9 cellular contexts compared by ENCODE assay signal in the genomic region with DNA sequence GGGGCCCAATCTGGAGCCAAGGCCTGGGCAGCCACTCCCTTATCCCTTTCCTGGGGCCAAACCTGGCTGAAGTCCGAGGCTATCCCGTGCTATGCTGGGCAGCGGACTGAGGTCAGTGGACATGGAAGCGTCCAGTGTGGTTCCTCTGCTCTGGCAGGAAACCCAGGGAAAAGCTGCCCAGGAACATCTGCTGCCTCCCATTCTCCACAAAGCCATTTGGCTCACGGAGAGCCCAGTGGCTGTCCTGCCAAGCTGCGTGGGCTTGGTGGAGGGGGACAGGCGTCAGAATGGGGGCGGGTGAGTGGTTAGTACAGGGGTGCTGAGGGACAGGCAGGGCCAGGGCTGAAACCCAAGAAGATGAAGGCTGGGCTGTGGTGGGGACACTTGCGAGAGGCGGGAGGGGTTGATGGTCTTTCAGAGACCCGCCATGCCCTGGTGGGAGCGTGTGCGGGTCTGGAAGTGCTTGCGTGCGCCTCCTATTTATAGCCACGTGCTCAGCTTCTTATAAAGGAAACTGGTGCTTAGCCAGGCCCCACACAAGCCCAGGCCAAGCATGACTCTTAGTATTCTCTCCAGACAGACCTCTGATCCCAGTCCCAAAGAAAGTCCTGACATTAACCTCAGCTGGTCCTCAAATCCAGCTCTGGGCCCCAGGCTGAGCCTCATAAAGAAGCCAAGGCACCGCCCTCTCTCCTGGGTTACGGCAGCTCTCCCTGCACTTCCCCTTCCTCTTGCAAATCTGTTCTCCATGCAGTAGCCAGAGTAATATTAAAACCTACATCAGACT. TPM values are rescaled to one million over a fixed set of nuclear protein-coding genes. Genes with fewer than 3 reads are reported as not detected.
DNase-seq lines count a peak whose midpoint lies in the region; ATAC-seq and TF ChIP-seq lines count a peak whose summit lies in the region.
"Had no signal": no experiment of that assay in that cellular context is flagged by ENCODE, and none has a peak within 500 bp of the region (broad histone marks: within the 10 kb centered on the region; RNA-seq: fewer than 3 reads in every experiment).

No MANE protein-coding gene starts in this region.

- 61 to 62% methylated on average over 18 of the region's 18 CpGs for WGBS in esophagus, 2 donors
- 57 to 60% methylated on average over 16 of the region's 18 CpGs for WGBS in testis, 2 donors

- H3K4me1 ChIP-seq in esophagus (ENCODE audit: control insufficient read depth in 2 of 2, insufficient read depth in 2 of 2, low read length in 1 of 2) (peaks cover 0 to 2% of the 10 kb centered on the region in 2 donors), testis (peaks cover 57% of the 10 kb centered on the region)

- H3K27ac ChIP-seq in esophagus (ENCODE audit: low read depth in 2 of 2, low read length in 1 of 2), result peak overlapping the region; percentile 72 to 75
- peak overlapping the region; percentile 59 to 71 for H3K27ac ChIP-seq in testis

- intact Hi-C loops in testis (cut with DNase I; ENCODE audit: low total_unique reads), result no loop called here

- DNase-seq in NOMO-1 treated with DMSO at 0.1 percent for 48 hours (lab: John Stamatoyannopoulos, UW; ENCODE audit: unreplicated experiment) (peak; percentile 71), midbrain (lab: John Stamatoyannopoulos, UW) (peak; percentile 81), testis (peak; percentile 75), NCI-H146 (lab: John Stamatoyannopoulos, UW) (no peak)
- DNase-seq in activated T-cell treated with anti-CD3 and anti-CD28 coated beads, Interleukin-2, amount 50 U/mL, for 4 hours, result no peak

- H3K27me3 Mint-ChIP-seq in activated T-cell treated with anti-CD3 and anti-CD28 coated beads, Interleukin-2, amount 50 U/mL, for 4 hours (ENCODE audit: low read depth), result peaks cover 14% of the 10 kb centered on the region

- H3K27me3 ChIP-seq in esophagus (ENCODE audit: control insufficient read depth in 1 of 2, insufficient read depth in 2 of 2, low read length in 2 of 2), result no peaks in the 10 kb centered on the region
- no peaks in the 10 kb centered on the region for H3K27me3 ChIP-seq in testis

- H3K4me3 ChIP-seq in esophagus (ENCODE audit: low read depth in 1 of 2, low read length in 2 of 2) (no peak overlapping the region), testis (no peak overlapping the region)

- ATAC-seq in GM19463 (IDR thresholded peaks at IDR 0.05; ENCODE audit: unreplicated experiment) (no peak), GM21447 (IDR thresholded peaks at IDR 0.05; ENCODE audit: unreplicated experiment) (no peak)
- ATAC-seq in activated T-cell treated with anti-CD3 and anti-CD28 coated beads, Interleukin-2, amount 50 U/mL, for 4 hours, result no peak

- no peaks in the 10 kb centered on the region for H3K9me3 ChIP-seq in esophagus (ENCODE audit: control insufficient read depth in 2 of 2, insufficient read depth in 1 of 2, low read depth in 1 of 2, low read length in 1 of 2)
- no peaks in the 10 kb centered on the region for H3K9me3 ChIP-seq in testis

- no peak overlapping the region for H3K4me3 Mint-ChIP-seq in activated T-cell treated with anti-CD3 and anti-CD28 coated beads, Interleukin-2, amount 50 U/mL, for 4 hours
- H3K4me3 Mint-ChIP-seq: activated naive CD8-positive, alpha-beta T cell had no signal

- no peaks in the 10 kb centered on the region for H3K9me3 Mint-ChIP-seq in activated T-cell treated with anti-CD3 and anti-CD28 coated beads, Interleukin-2, amount 50 U/mL, for 4 hours

- TF ChIP-seq POLR2A in testis (IDR thresholded peaks at IDR 0.05), result no peak

- H3K36me3 ChIP-seq in esophagus (ENCODE audit: control insufficient read depth in 2 of 2, insufficient read depth in 2 of 2, low read length in 1 of 2), result no peaks in the 10 kb centered on the region
- no peaks in the 10 kb centered on the region for H3K36me3 ChIP-seq in testis (ENCODE audit: low read depth, missing control alignments)

- TF ChIP-seq CTCF in testis (IDR thresholded peaks at IDR 0.05), result no peak

- no peaks in the 10 kb centered on the region for H3K4me1 Mint-ChIP-seq in activated T-cell treated with anti-CD3 and anti-CD28 coated beads, Interleukin-2, amount 50 U/mL, for 4 hours (ENCODE audit: low read depth)

- no peaks in the 10 kb centered on the region for H3K36me3 Mint-ChIP-seq in activated T-cell treated with anti-CD3 and anti-CD28 coated beads, Interleukin-2, amount 50 U/mL, for 4 hours (ENCODE audit: insufficient read depth)
- H3K36me3 Mint-ChIP-seq: activated naive CD8-positive, alpha-beta T cell had no signal

RNA-seq across cellular contexts. Expression of a gene that starts 9.4 kb away (rescaled TPM):
- polyA plus RNA-seq in esophagus (not detected), testis (ENCODE audit: insufficient read depth, low read depth, low replicate concordance) (not detected)
- total RNA-seq in testis, result under 1 TPM in 1 of 2 donors, not detected in 1; 0.12 TPM
- not detected for total RNA-seq in activated T-cell treated with anti-CD3 and anti-CD28 coated beads, Interleukin-2, amount 50 U/mL, for 4 hours

RNA-seq across cellular contexts. Expression of a gene that starts 13.9 kb away (rescaled TPM):
- polyA plus RNA-seq in esophagus (under 1 TPM in 1 of 2 donors, not detected in 1; 0.08 TPM), testis (ENCODE audit: insufficient read depth, low read depth, low replicate concordance) (3.4 TPM)
- total RNA-seq in testis, result 1 to 10 TPM; 3.4 to 5.2 TPM
- total RNA-seq in activated T-cell treated with anti-CD3 and anti-CD28 coated beads, Interleukin-2, amount 50 U/mL, for 4 hours, result under 1 TPM in 1 of 3 donors, not detected in 2; 0.13 TPM

RNA-seq across cellular contexts. Expression of a gene that starts 24.8 kb away (rescaled TPM):
- polyA plus RNA-seq in esophagus (1 to 10 TPM; 7.9 to 9.6 TPM), testis (ENCODE audit: insufficient read depth, low read depth, low replicate concordance) (61.6 TPM)
- 10 to 100 TPM; 71.2 to 87.0 TPM for total RNA-seq in testis
- under 1 TPM; 0.19 to 0.40 (median 0.37) TPM for total RNA-seq in activated T-cell treated with anti-CD3 and anti-CD28 coated beads, Interleukin-2, amount 50 U/mL, for 4 hours

Comparison
In these comparisons a context has a peak if more than half of its experiments do, and no peak if none do; other contexts are left out.
1. DNase-seq: peak in NOMO-1 treated with DMSO at 0.1 percent for 48 hours (single experiment), midbrain (single experiment) and testis (single experiment); none in NCI-H146 (single experiment) and activated T-cell treated with anti-CD3 and anti-CD28 coated beads, Interleukin-2, amount 50 U/mL, for 4 hours (single experiment).
2. RNA of a gene that starts 24.8 kb away (total RNA-seq): 71.2 to 87.0 TPM in testis; 0.19 to 0.40 TPM in activated T-cell treated with anti-CD3 and anti-CD28 coated beads, Interleukin-2, amount 50 U/mL, for 4 hours; every median in the first group is over 10 times any median in the second.